In the genomic region with DNA sequence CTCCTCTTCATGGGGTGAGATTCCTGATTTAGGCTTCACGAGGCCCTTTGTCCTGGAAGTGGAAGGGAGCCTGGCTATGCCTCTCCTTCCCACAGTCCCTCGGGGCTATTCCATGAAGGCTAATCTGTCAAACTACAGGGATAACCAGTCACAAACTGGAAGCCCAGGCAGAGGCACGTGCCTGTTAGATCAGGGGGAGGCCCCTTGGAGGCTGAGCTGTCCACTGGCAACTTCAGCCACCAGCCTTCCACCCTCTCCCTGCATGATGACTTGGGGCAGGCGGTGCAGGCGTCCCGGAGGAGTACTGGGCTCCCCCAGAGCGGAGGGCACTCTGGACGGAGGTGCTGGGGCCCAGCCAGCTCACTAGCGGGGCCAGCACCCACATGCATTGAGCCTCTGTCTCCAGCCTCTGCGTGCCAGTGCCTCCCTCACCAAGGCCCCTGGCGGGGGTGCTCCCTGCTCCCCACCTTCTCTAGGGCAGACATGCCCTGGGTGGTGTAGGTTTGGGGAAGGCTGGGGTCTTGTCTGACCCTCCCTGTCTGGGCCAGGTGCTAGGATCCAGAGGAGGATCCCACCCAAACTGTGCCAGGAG, we compare ENCODE assay signal across 19 cellular contexts. TPM values are rescaled to one million over a fixed set of nuclear protein-coding genes. Genes with fewer than 3 reads are reported as not detected.
A peak's percentile ranks its signal among the peaks of the same experiment; 100 is the strongest.
DNase-seq lines count a peak whose midpoint lies in the region; FAIRE-seq and TF ChIP-seq lines count a peak whose summit lies in the region.
"Had no signal": no experiment of that assay in that cellular context is flagged by ENCODE, and none has a peak within 500 bp of the region (broad histone marks: within the 10 kb centered on the region; RNA-seq: fewer than 3 reads in every experiment).

No MANE protein-coding gene starts in this region.

- H3K36me3 ChIP-seq in WERI-Rb-1 (no peaks in the 10 kb centered on the region), spleen (no peaks in the 10 kb centered on the region)
- H3K36me3 ChIP-seq: BE2C, HAP-1 had no signal

- no peaks in the 10 kb centered on the region for H3K27me3 ChIP-seq in WERI-Rb-1 (ENCODE audit: insufficient read depth, low read depth, severe bottlenecking)
- H3K27me3 ChIP-seq in spleen (replicated peaks in 1 of 7) = peaks cover 0 to 4% (median 0%) of the 10 kb centered on the region in 7 donors
- H3K27me3 ChIP-seq: BE2C had no signal

- DNase-seq in HTR-8/SVneo (ENCODE audit: insufficient read length, low spot score) (no peak), WERI-Rb-1 (peak; percentile 39), spleen (peak; percentile 58), progenitor cell of endocrine pancreas (ENCODE audit: low spot score, unreplicated experiment) (no peak), ureter (ENCODE audit: low spot score) (no peak), AG08395 (ENCODE audit: low spot score) (no peak)
- DNase-seq: BE2C; Caco-2; CD8-positive, alpha-beta T cell; DND-41; GDM1; GOT3 had no signal

- H3K36me3 Mint-ChIP-seq in nephron (ENCODE audit: low read depth) (no peaks in the 10 kb centered on the region), progenitor cell of endocrine pancreas (ENCODE audit: insufficient read depth) (no peaks in the 10 kb centered on the region)
- H3K36me3 Mint-ChIP-seq: CD8-positive, alpha-beta T cell had no signal

- H3K9me3 Mint-ChIP-seq in nephron = no peaks in the 10 kb centered on the region
- no peaks in the 10 kb centered on the region for H3K9me3 Mint-ChIP-seq in progenitor cell of endocrine pancreas (ENCODE audit: low read depth)
- H3K9me3 Mint-ChIP-seq: CD8-positive, alpha-beta T cell had no signal

- no peaks in the 10 kb centered on the region for H3K9me3 ChIP-seq in WERI-Rb-1 (ENCODE audit: severe bottlenecking)
- H3K9me3 ChIP-seq in spleen = no peaks in the 10 kb centered on the region
- H3K9me3 ChIP-seq: BE2C, Caco-2, HAP-1 had no signal

- H3K4me1 Mint-ChIP-seq in nephron = peaks cover 32% of the 10 kb centered on the region
- H3K4me1 Mint-ChIP-seq in progenitor cell of endocrine pancreas (ENCODE audit: low read depth) = no peaks in the 10 kb centered on the region

- intact Hi-C loops in spleen (cut with DNase I; ENCODE audit: low total_unique reads) = no loop called here

- H3K27me3 Mint-ChIP-seq in nephron (ENCODE audit: low read depth) (peaks cover 45% of the 10 kb centered on the region), progenitor cell of endocrine pancreas (peaks cover 12% of the 10 kb centered on the region)

- TF ChIP-seq POLR2A in spleen (IDR thresholded peaks at IDR 0.05) = no peak

- peak overlapping the region in 1 of 3 experiments; percentile 50 for H3K4me3 Mint-ChIP-seq in nephron
- no peak overlapping the region for H3K4me3 Mint-ChIP-seq in progenitor cell of endocrine pancreas (ENCODE audit: low read depth)
- H3K4me3 Mint-ChIP-seq: CD8-positive, alpha-beta T cell had no signal

- H3K4me3 ChIP-seq in WERI-Rb-1 (ENCODE audit: low read depth, low read length) = no peak overlapping the region
- H3K4me3 ChIP-seq in spleen = no peak overlapping the region
- H3K4me3 ChIP-seq: HAP-1 had no signal

- H3K27ac ChIP-seq in WERI-Rb-1 (peak overlapping the region; percentile 91), spleen (no peak overlapping the region)
- H3K27ac ChIP-seq: C4-2B had no signal

- peak; percentile 13 for FAIRE-seq in HTR-8/SVneo (lab: Jason Lieb, UNC)
- FAIRE-seq: A204.1, GM12892, GM19239 had no signal

- peaks cover 0 to 7% (median 0%) of the 10 kb centered on the region in 6 donors for H3K4me1 ChIP-seq in spleen
- H3K4me1 ChIP-seq: HAP-1 had no signal

- peak overlapping the region in 2 of 3 experiments; percentile 38 to 55 for H3K27ac Mint-ChIP-seq in nephron
- H3K27ac Mint-ChIP-seq in progenitor cell of endocrine pancreas = no peak overlapping the region
- H3K27ac Mint-ChIP-seq: CD8-positive, alpha-beta T cell had no signal

- WGBS in spleen, 5 donors = 71 to 100% (median 89%) methylated on average over 2 to 11 of the region's 11 CpGs

- TF ChIP-seq CTCF in WERI-Rb-1 (IDR thresholded peaks at IDR 0.05; ENCODE audit: low read depth, low read length) (no peak), nephron (IDR thresholded peaks at IDR 0.05; ENCODE audit: unreplicated experiment in 3 of 3) (no peak), spleen (IDR thresholded peaks at IDR 0.05 in 8 of 11, conservative IDR thresholded peaks at IDR 0.05 in 3 of 11) (no peak), progenitor cell of endocrine pancreas (IDR thresholded peaks at IDR 0.05; ENCODE audit: unreplicated experiment) (no peak)

RNA-seq across cellular contexts. Expression of a gene that starts 42.9 kb away (rescaled TPM):
- 1 to 10 TPM in 6 of 7 donors, under 1 TPM in 1; 0.85 to 4.2 (median 3.1) TPM for total RNA-seq in spleen
- under 1 TPM; 0.09 to 0.67 (median 0.62) TPM for polyA plus RNA-seq in spleen
- 1.5 and 1.7 TPM in 2 replicates for total RNA-seq in progenitor cell of endocrine pancreas
- 1.7 TPM for total RNA-seq in ureter
- total RNA-seq: HT1080 had no signal

Comparison
In these comparisons a context has a peak if more than half of its experiments do, and no peak if none do; other contexts are left out.
1. DNase-seq: peak in WERI-Rb-1 (single experiment) and spleen (single experiment); none in HTR-8/SVneo (single experiment), progenitor cell of endocrine pancreas (single experiment), ureter (single experiment) and AG08395 (single experiment).